ENCODE assay signal across 16 cellular contexts in the genomic region with DNA sequence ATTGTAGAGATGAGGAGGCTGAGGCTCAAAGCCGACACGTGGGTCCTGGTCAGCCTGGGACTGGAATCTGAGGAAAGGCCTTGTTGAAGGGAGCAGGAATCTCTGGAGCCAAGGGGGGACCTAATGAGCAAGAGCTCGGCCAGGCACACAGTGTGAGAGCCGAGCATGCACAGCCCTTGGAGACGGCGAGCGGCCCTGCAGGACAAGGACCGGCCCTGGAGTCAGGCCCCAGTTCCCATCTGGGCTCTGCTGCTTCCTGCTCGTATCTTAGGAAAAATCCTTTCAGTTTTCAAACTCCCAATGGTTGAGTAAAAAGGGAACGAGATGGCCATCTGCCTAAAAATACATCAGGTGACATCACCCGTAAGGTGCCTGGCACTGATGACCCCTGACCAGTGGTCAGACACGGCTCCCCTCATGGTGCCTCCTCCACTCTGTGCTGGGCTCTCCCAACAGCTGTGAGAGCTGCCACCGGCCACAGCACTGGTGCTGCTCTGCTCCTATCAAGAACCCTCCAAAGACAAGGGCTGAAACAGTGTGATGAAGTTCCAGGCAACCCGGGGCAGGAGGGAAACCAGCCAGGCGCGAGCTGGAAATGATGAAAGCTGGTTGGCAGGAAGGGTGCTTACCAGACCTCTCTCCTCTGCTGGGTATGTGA. TPM values are rescaled to one million over a fixed set of nuclear protein-coding genes. Genes with fewer than 3 reads are reported as not detected.
DNase-seq lines count a peak whose midpoint lies in the region; ATAC-seq, FAIRE-seq and TF ChIP-seq lines count a peak whose summit lies in the region.
"Had no signal": no experiment of that assay in that cellular context is flagged by ENCODE, and none has a peak within 500 bp of the region (broad histone marks: within the 10 kb centered on the region; RNA-seq: fewer than 3 reads in every experiment).

No MANE protein-coding gene starts in this region.

- no peak overlapping the region for H3K4me3 Mint-ChIP-seq in nephron progenitor cell
- H3K4me3 Mint-ChIP-seq: CD4-positive, alpha-beta T cell had no signal

- H3K4me1 Mint-ChIP-seq in nephron progenitor cell, result no peaks in the 10 kb centered on the region

- no peak for TF ChIP-seq RAD21 in K562 (CRISPR knock-in tag; conservative IDR thresholded peaks at IDR 0.05 in 1 of 2, IDR thresholded peaks at IDR 0.05 in 1 of 2)

- H3K9me3 ChIP-seq in K562 (replicated peaks; ENCODE audit: control insufficient read depth, insufficient read depth, low read depth, low read length), result no peaks in the 10 kb centered on the region
- H3K9me3 ChIP-seq: HAP-1 had no signal

- H3K27ac ChIP-seq in K562 (ENCODE audit: extremely low read depth, low read depth, low read length), result no peak overlapping the region
- H3K27ac ChIP-seq: HL-60, SK-N-MC had no signal

- peaks cover 97% of the 10 kb centered on the region for H3K36me3 ChIP-seq in K562 (ENCODE audit: control insufficient read depth, insufficient read depth, low read length)

- no peaks in the 10 kb centered on the region for H3K9me3 Mint-ChIP-seq in nephron progenitor cell
- H3K9me3 Mint-ChIP-seq: CD4-positive, alpha-beta T cell had no signal

- no peak for TF ChIP-seq POLR2A in K562 (conservative IDR thresholded peaks at IDR 0.05)

- BruUV-seq in K562 (replicated peaks; lab: Mats Ljungman, UMichigan), result no TSS peak

- POLR2A ChIA-PET in K562 (lab: Yijun Ruan, JAX), result interaction anchor here (1.1 to 1.2 kb wide), 2 partner anchors 9 to 38 kb away, joined by 3 to 4 read pairs; no protein-coding TSS in a partner anchor

- 0 out of 2 replicates have a peak, but pooled peaks cover 8% of the 10 kb centered on the region for H4K20me1 ChIP-seq in K562 (replicated peaks; ENCODE audit: control insufficient read depth, insufficient read depth, low read length)

- no peak for TF ChIP-seq EP300 in K562 (IDR thresholded peaks at IDR 0.05; ENCODE audit: low read length)

- no peak for FAIRE-seq in K562 (lab: Jason Lieb, UNC)
- FAIRE-seq: HTR-8/SVneo had no signal

- intact Hi-C loops in K562 (cut with micrococcal nuclease) (no loop called here), left cardiac atrium (cut with DNase I) (no loop called here)

- CTCF ChIA-PET in K562 (lab: Yijun Ruan, JAX; ENCODE audit: low intra/inter-chr PET ratio), result no interaction called here

- H3K79me2 ChIP-seq in K562 (ENCODE audit: control insufficient read depth, insufficient read depth, low read length), result peaks cover 9% of the 10 kb centered on the region

- H3K27me3 Mint-ChIP-seq in nephron progenitor cell (ENCODE audit: low read depth, poor library complexity), result peaks cover 3% of the 10 kb centered on the region
- H3K27me3 Mint-ChIP-seq: CD4-positive, alpha-beta T cell had no signal

- WGBS in K562 (ENCODE audit: insufficient coverage, low coverage, missing lambda C conversion rate), result 89% methylated on average over 14 of the region's 16 CpGs

- TF ChIP-seq CTCF in K562 (IDR thresholded peaks at IDR 0.05 in 2 of 3, conservative IDR thresholded peaks at IDR 0.05 in 1 of 3; ENCODE audit: insufficient read depth in 2 of 3, low read depth in 1 of 3, low read length in 3 of 3), result no peak
- TF ChIP-seq CTCF in nephron progenitor cell (IDR thresholded peaks at IDR 0.05), result no peak

- no peak for ATAC-seq in K562
- ATAC-seq in left cardiac atrium, result peak; percentile 52 to 83
- no peak for ATAC-seq in HG03571 (IDR thresholded peaks at IDR 0.05; ENCODE audit: unreplicated experiment)

- H3K27me3 ChIP-seq in K562 (ENCODE audit: control insufficient read depth in 2 of 2, insufficient read depth in 2 of 2, low read length in 2 of 2), result no peaks in the 10 kb centered on the region

- DNase-seq in K562 (ENCODE audit: extremely low read depth in 1 of 4, low spot score in 3 of 4) (no peak), left cardiac atrium (no peak), nephron progenitor cell (no peak), NOMO-1 (lab: John Stamatoyannopoulos, UW; ENCODE audit: unreplicated experiment in 2 of 2) (no peak), NCI-H82 treated with DMSO at 0.1 percent for 48 hours (lab: John Stamatoyannopoulos, UW; ENCODE audit: unreplicated experiment) (no peak), hepatic stellate cell (ENCODE audit: low spot score) (no peak)
- DNase-seq: CD4-positive, alpha-beta T cell; NCI-H1417; NCI-H2029; NCI-H2171 treated with DMSO at 0.1 percent for 48 hours; NCI-H82 had no signal

- H3K4me1 ChIP-seq in K562 (replicated peaks in 1 of 2; ENCODE audit: control insufficient read depth in 2 of 2, insufficient read depth in 2 of 2, low read length in 2 of 2), result peaks cover 0 to 4% of the 10 kb centered on the region in 2 experiments; a peak in 1 of 5 replicates
- H3K4me1 ChIP-seq: HAP-1 had no signal

- H2AFZ ChIP-seq in K562 (ENCODE audit: low read depth, low read length), result no peak overlapping the region

- peak overlapping the region; percentile 66 for H3K27ac Mint-ChIP-seq in nephron progenitor cell

- peaks cover 35% of the 10 kb centered on the region for H3K36me3 Mint-ChIP-seq in nephron progenitor cell (ENCODE audit: low read depth)

- in situ Hi-C loops in K562 (cut with MboI), result no loop called here

- no peak overlapping the region for H3K4me3 ChIP-seq in K562
- H3K4me3 ChIP-seq: HAP-1, SK-N-MC had no signal

- no peaks in the 10 kb centered on the region for H3K9me1 ChIP-seq in K562 (ENCODE audit: control insufficient read depth, insufficient read depth, low read length)

- no peak overlapping the region; a peak in 1 of 4 replicates for H3K9ac ChIP-seq in K562 (ENCODE audit: insufficient read depth in 1 of 2, low read depth in 2 of 2, low read length in 2 of 2)

- H3K4me2 ChIP-seq in K562 (ENCODE audit: insufficient read depth, low read length), result no peak overlapping the region

RNA-seq across cellular contexts. Expression of a gene that starts 16.3 kb away (rescaled TPM):
- 108 and 260 TPM in 2 replicates for total RNA-seq in K562 (2011; cell fraction: chromatin; rRNA removed; ENCODE audit: low replicate concordance)
- total RNA-seq in K562 (2011; cell fraction: nucleolus; rRNA removed), result 422 and 429 TPM in 2 replicates
- total RNA-seq in K562 (2011; cell fraction: nucleoplasm; rRNA removed), result 240 and 283 TPM in 2 replicates
- total RNA-seq in K562 (2014; rRNA removed) (200 and 216 TPM in 2 replicates), K562 (2014; rRNA removed; fragmentation: Illumina TruSeq; extraction: Trizol) (69.3 and 110 TPM in 2 replicates), K562 (2015; rRNA removed; fragmentation: Illumina TruSeq; extraction: Trizol) (179 and 196 TPM in 2 replicates), K562 (2021) (130 and 136 TPM in 2 replicates), left cardiac atrium (10 to 100 TPM; 76.4 to 77.7 TPM)
- polyA plus RNA-seq in K562 (2011; rRNA removed) (119 and 150 TPM in 2 replicates), K562 (2014; fragmentation: Illumina TruSeq; extraction: Trizol) (241 and 254 TPM in 2 replicates), K562 (2014; fragmentation: Nextera tagmentation; extraction: Ambion mirVana) (1 to 10 TPM; 2.7 to 8.5 TPM), K562 (2014; rRNA removed) (196 and 235 TPM in 2 replicates)
- 299 and 407 TPM in 2 replicates for polyA plus RNA-seq in K562 (2011; cell fraction: cytosol; rRNA removed)
- 207 and 224 TPM in 2 replicates for polyA plus RNA-seq in K562 (2011; cell fraction: nucleus; rRNA removed)
- polyA plus RNA-seq in K562 (2012), result 176 and 216 TPM in 2 replicates
- polyA minus RNA-seq in K562 (2011; rRNA and poly(A)+ RNA removed), result 113 and 151 TPM in 2 replicates
- 150 and 163 TPM in 2 replicates for polyA minus RNA-seq in K562 (2011; cell fraction: cytosol; rRNA and poly(A)+ RNA removed)
- polyA minus RNA-seq in K562 (2011; cell fraction: nucleus; rRNA and poly(A)+ RNA removed), result 76.1 and 108 TPM in 2 replicates

RNA-seq across cellular contexts. Expression of a gene that starts 22.6 kb away (rescaled TPM):
- total RNA-seq in K562 (2011; cell fraction: chromatin; rRNA removed; ENCODE audit: low replicate concordance), result 35.8 and 98.9 TPM in 2 replicates
- total RNA-seq in K562 (2011; cell fraction: nucleolus; rRNA removed), result 87.6 and 104 TPM in 2 replicates
- 52.4 and 57.0 TPM in 2 replicates for total RNA-seq in K562 (2011; cell fraction: nucleoplasm; rRNA removed)
- 63.1 and 86.1 TPM in 2 replicates for total RNA-seq in K562 (2014; rRNA removed)
- total RNA-seq in K562 (2014; rRNA removed; fragmentation: Illumina TruSeq; extraction: Trizol), result 6.3 and 10.5 TPM in 2 replicates
- 34.5 and 38.8 TPM in 2 replicates for total RNA-seq in K562 (2015; rRNA removed; fragmentation: Illumina TruSeq; extraction: Trizol)
- total RNA-seq in K562 (2021), result 50.3 and 55.4 TPM in 2 replicates
- 21.2 and 40.8 TPM in 2 replicates for polyA plus RNA-seq in K562 (2011; rRNA removed)
- 54.2 and 98.9 TPM in 2 replicates for polyA plus RNA-seq in K562 (2011; cell fraction: cytosol; rRNA removed)
- polyA plus RNA-seq in K562 (2011; cell fraction: nucleus; rRNA removed), result 174 and 232 TPM in 2 replicates
- polyA plus RNA-seq in K562 (2012), result 40.9 and 53.0 TPM in 2 replicates
- polyA plus RNA-seq in K562 (2014; fragmentation: Illumina TruSeq; extraction: Trizol), result 42.0 and 46.3 TPM in 2 replicates
- 1 to 10 TPM in 1 of 2 experiments, under 1 TPM in 1; 0.28 to 1.3 TPM for polyA plus RNA-seq in K562 (2014; fragmentation: Nextera tagmentation; extraction: Ambion mirVana)
- polyA plus RNA-seq in K562 (2014; rRNA removed), result 75.9 and 101 TPM in 2 replicates
- 11.5 and 13.6 TPM in 2 replicates for polyA minus RNA-seq in K562 (2011; rRNA and poly(A)+ RNA removed)
- polyA minus RNA-seq in K562 (2011; cell fraction: cytosol; rRNA and poly(A)+ RNA removed), result 20.3 and 24.8 TPM in 2 replicates
- 49.7 and 64.5 TPM in 2 replicates for polyA minus RNA-seq in K562 (2011; cell fraction: nucleus; rRNA and poly(A)+ RNA removed)
- 1 to 10 TPM; 3.7 to 4.7 TPM for total RNA-seq in left cardiac atrium

RNA-seq across cellular contexts. Expression of a gene that starts 23.5 kb away (rescaled TPM):
- total RNA-seq in K562 (2011; cell fraction: chromatin; rRNA removed; ENCODE audit: low replicate concordance), result 16.1 and 35.8 TPM in 2 replicates
- 30.9 and 32.9 TPM in 2 replicates for total RNA-seq in K562 (2011; cell fraction: nucleolus; rRNA removed)
- 25.8 and 34.4 TPM in 2 replicates for total RNA-seq in K562 (2011; cell fraction: nucleoplasm; rRNA removed)
- total RNA-seq in K562 (2014; rRNA removed) (18.2 and 19.5 TPM in 2 replicates), K562 (2014; rRNA removed; fragmentation: Illumina TruSeq; extraction: Trizol) (0.65 and 0.83 TPM in 2 replicates), K562 (2015; rRNA removed; fragmentation: Illumina TruSeq; extraction: Trizol) (4.5 and 6.1 TPM in 2 replicates), K562 (2021) (12.0 and 16.2 TPM in 2 replicates), left cardiac atrium (1 to 10 TPM; 2.8 to 3.4 TPM)
- polyA plus RNA-seq in K562 (2011; rRNA removed) (5.2 and 13.6 TPM in 2 replicates), K562 (2014; fragmentation: Illumina TruSeq; extraction: Trizol) (1.8 and 4.5 TPM in 2 replicates), K562 (2014; fragmentation: Nextera tagmentation; extraction: Ambion mirVana) (under 1 TPM; 0.28 to 0.59 TPM), K562 (2014; rRNA removed) (22.8 and 24.8 TPM in 2 replicates)
- polyA plus RNA-seq in K562 (2011; cell fraction: cytosol; rRNA removed), result 9.9 and 15.2 TPM in 2 replicates
- 81.7 and 87.5 TPM in 2 replicates for polyA plus RNA-seq in K562 (2011; cell fraction: nucleus; rRNA removed)
- polyA plus RNA-seq in K562 (2012), result 9.2 and 20.7 TPM in 2 replicates
- polyA minus RNA-seq in K562 (2011; rRNA and poly(A)+ RNA removed), result 1.8 and 1.9 TPM in 2 replicates
- polyA minus RNA-seq in K562 (2011; cell fraction: cytosol; rRNA and poly(A)+ RNA removed), result 1.2 and 4.6 TPM in 2 replicates
- 12.3 and 14.9 TPM in 2 replicates for polyA minus RNA-seq in K562 (2011; cell fraction: nucleus; rRNA and poly(A)+ RNA removed)

RNA-seq across cellular contexts. Expression of a gene that starts 31.6 kb away (rescaled TPM):
- 48.2 and 87.9 TPM in 2 replicates for total RNA-seq in K562 (2011; cell fraction: chromatin; rRNA removed; ENCODE audit: low replicate concordance)
- total RNA-seq in K562 (2011; cell fraction: nucleolus; rRNA removed), result 113 and 136 TPM in 2 replicates
- total RNA-seq in K562 (2011; cell fraction: nucleoplasm; rRNA removed), result 88.0 and 98.6 TPM in 2 replicates
- total RNA-seq in K562 (2014; rRNA removed) (330 and 397 TPM in 2 replicates), K562 (2014; rRNA removed; fragmentation: Illumina TruSeq; extraction: Trizol) (240 and 288 TPM in 2 replicates), K562 (2015; rRNA removed; fragmentation: Illumina TruSeq; extraction: Trizol) (336 and 342 TPM in 2 replicates), K562 (2021) (357 and 376 TPM in 2 replicates), left cardiac atrium (10 to 100 TPM; 52.6 to 64.0 TPM)
- polyA plus RNA-seq in K562 (2011; rRNA removed) (306 and 340 TPM in 2 replicates), K562 (2014; fragmentation: Illumina TruSeq; extraction: Trizol) (313 and 379 TPM in 2 replicates), K562 (2014; fragmentation: Nextera tagmentation; extraction: Ambion mirVana) (10 to 100 TPM; 40.1 to 63.7 TPM), K562 (2014; rRNA removed) (484 and 583 TPM in 2 replicates)
- polyA plus RNA-seq in K562 (2011; cell fraction: cytosol; rRNA removed), result 419 and 903 TPM in 2 replicates
- polyA plus RNA-seq in K562 (2011; cell fraction: nucleus; rRNA removed), result 140 and 180 TPM in 2 replicates
- 250 and 264 TPM in 2 replicates for polyA plus RNA-seq in K562 (2012)
- 122 and 169 TPM in 2 replicates for polyA minus RNA-seq in K562 (2011; rRNA and poly(A)+ RNA removed)
- polyA minus RNA-seq in K562 (2011; cell fraction: cytosol; rRNA and poly(A)+ RNA removed), result 115 and 142 TPM in 2 replicates
- polyA minus RNA-seq in K562 (2011; cell fraction: nucleus; rRNA and poly(A)+ RNA removed), result 52.6 and 54.7 TPM in 2 replicates

RNA-seq across cellular contexts. Expression of a gene that starts 31.7 kb away (rescaled TPM):
- total RNA-seq in K562 (2011; cell fraction: chromatin; rRNA removed; ENCODE audit: low replicate concordance), result 54.0 and 133 TPM in 2 replicates
- total RNA-seq in K562 (2011; cell fraction: nucleolus; rRNA removed), result 129 and 138 TPM in 2 replicates
- total RNA-seq in K562 (2011; cell fraction: nucleoplasm; rRNA removed), result 74.5 and 88.1 TPM in 2 replicates
- total RNA-seq in K562 (2014; rRNA removed) (61.1 and 72.5 TPM in 2 replicates), K562 (2014; rRNA removed; fragmentation: Illumina TruSeq; extraction: Trizol) (16.8 and 21.2 TPM in 2 replicates), K562 (2015; rRNA removed; fragmentation: Illumina TruSeq; extraction: Trizol) (21.1 and 22.2 TPM in 2 replicates), K562 (2021) (52.5 and 56.7 TPM in 2 replicates), left cardiac atrium (10 to 100 TPM; 18.8 to 20.1 TPM)
- polyA plus RNA-seq in K562 (2011; rRNA removed) (70.4 and 85.1 TPM in 2 replicates), K562 (2014; fragmentation: Illumina TruSeq; extraction: Trizol) (34.8 and 40.4 TPM in 2 replicates), K562 (2014; fragmentation: Nextera tagmentation; extraction: Ambion mirVana) (10 to 100 TPM; 13.9 to 15.7 TPM), K562 (2014; rRNA removed) (107 TPM in 2 replicates)
- 83.0 and 103 TPM in 2 replicates for polyA plus RNA-seq in K562 (2011; cell fraction: cytosol; rRNA removed)
- polyA plus RNA-seq in K562 (2011; cell fraction: nucleus; rRNA removed), result 376 and 417 TPM in 2 replicates
- 48.9 and 65.7 TPM in 2 replicates for polyA plus RNA-seq in K562 (2012)
- 15.0 and 17.4 TPM in 2 replicates for polyA minus RNA-seq in K562 (2011; rRNA and poly(A)+ RNA removed)
- 10.5 and 14.7 TPM in 2 replicates for polyA minus RNA-seq in K562 (2011; cell fraction: cytosol; rRNA and poly(A)+ RNA removed)
- 32.3 and 39.1 TPM in 2 replicates for polyA minus RNA-seq in K562 (2011; cell fraction: nucleus; rRNA and poly(A)+ RNA removed)

Comparison
In these comparisons a context has a peak if more than half of its experiments do, and no peak if none do; other contexts are left out.
1. ATAC-seq: peak in left cardiac atrium (2 of 2); none in K562 (single experiment) and HG03571 (single experiment).